ENCODE assay signal across 8 cellular contexts in the genomic region with DNA sequence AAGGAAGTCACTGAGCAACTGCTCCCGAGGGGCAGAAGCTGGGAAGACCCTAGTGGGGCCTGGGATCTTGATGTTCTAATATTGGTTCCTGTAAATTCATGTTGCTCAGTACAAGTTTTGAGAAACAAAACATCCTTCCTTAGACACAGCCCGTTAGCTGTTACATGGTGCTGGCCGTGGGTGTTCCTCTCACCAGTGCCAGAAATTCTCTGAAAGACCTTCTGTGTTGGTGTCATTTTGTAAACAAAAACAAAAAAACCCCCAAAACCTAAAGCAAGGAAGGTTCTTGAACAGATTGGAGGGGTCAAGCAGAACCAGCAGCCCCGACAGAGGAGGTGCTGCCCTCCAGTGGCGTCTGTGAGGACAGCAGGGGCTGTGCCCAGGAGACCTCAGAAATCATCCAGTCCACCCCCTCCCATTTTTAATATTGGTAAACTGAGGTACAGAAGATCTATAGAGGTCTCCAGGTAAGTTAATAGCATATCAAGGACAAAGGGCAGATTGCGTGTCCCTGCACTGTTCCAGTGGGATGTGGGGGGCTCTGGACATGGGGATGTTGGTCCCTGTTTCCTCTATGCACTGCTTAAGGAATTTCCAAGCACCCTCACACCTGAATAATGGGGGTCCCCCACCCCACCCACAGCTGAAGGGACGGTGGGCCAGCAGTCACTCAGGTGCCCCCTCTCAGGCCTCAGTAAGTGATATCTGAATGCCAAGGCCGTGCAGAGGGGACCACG. TPM values are rescaled to one million over a fixed set of nuclear protein-coding genes. Genes with fewer than 3 reads are reported as not detected.
A peak's percentile ranks its signal among the peaks of the same experiment; 100 is the strongest.
DNase-seq lines count a peak whose midpoint lies in the region; ATAC-seq, FAIRE-seq and TF ChIP-seq lines count a peak whose summit lies in the region.

No MANE protein-coding gene starts in this region.

- DNase-seq in D721Med (ENCODE audit: insufficient read length, low spot score), result peak; percentile 36
- peak; percentile 32 for DNase-seq in IMR-90
- DNase-seq in breast epithelium (ENCODE audit: low spot score in 2 of 2), result peak in 1 of 2 donors; percentile 44
- DNase-seq in kidney glomerular epithelial cell (lab: John Stamatoyannopoulos, UW), result peak; percentile 24
- DNase-seq in stimulated activated CD4-positive, alpha-beta T cell treated with anti-CD3 and anti-CD28 coated beads, Interleukin-2, amount 100 ng/mL, for 48 hours, result peak; percentile 72 to 74
- no peak for DNase-seq in mesenteric fat pad (ENCODE audit: low spot score)

- peak overlapping the region; percentile 51; the same call in 1 of the 3 replicates for H2BK15ac ChIP-seq in IMR-90 (ENCODE audit: low read depth, low read length)

- peak overlapping the region; percentile 68; the same call in 1 of the 2 replicates for H2BK120ac ChIP-seq in IMR-90 (ENCODE audit: low read depth, low read length)

- ATAC-seq in IMR-90 (ENCODE audit: low read depth) (peak; percentile 85), GM18867 (IDR thresholded peaks at IDR 0.05; ENCODE audit: unreplicated experiment) (no peak)

- TF ChIP-seq POLR2A in IMR-90 (IDR thresholded peaks at IDR 0.05; ENCODE audit: low read depth, low read length), result no peak
- no peak for TF ChIP-seq POLR2A in breast epithelium (IDR thresholded peaks at IDR 0.05)

- H3K36me3 ChIP-seq in IMR-90 (ENCODE audit: control insufficient read depth, insufficient read depth, low read length), result no peaks in the 10 kb centered on the region
- H3K36me3 ChIP-seq in breast epithelium, result no peaks in the 10 kb centered on the region

- peak; percentile 81 for TF ChIP-seq CTCF in D721Med (IDR thresholded peaks at IDR 0.05; ENCODE audit: insufficient read depth, missing control alignments)
- TF ChIP-seq CTCF in IMR-90 (conservative IDR thresholded peaks at IDR 0.05; ENCODE audit: low read depth, low read length), result peak; percentile 86
- peak; percentile 89 for TF ChIP-seq CTCF in WI38 (IDR thresholded peaks at IDR 0.05; ENCODE audit: low read depth, low read length)
- TF ChIP-seq CTCF in breast epithelium (IDR thresholded peaks at IDR 0.05), result peak; percentile 70 to 91 (median 74)

- no peak overlapping the region for H3K4me2 ChIP-seq in IMR-90 (ENCODE audit: low read depth, low read length)

- peak overlapping the region; percentile 71; the same call in 1 of the 2 replicates for H3K4ac ChIP-seq in IMR-90 (ENCODE audit: low read depth, low read length)

- no peak overlapping the region for H3K56ac ChIP-seq in IMR-90 (ENCODE audit: extremely low read depth, insufficient read depth, low read length)

- in situ Hi-C loops in IMR-90 (cut with MboI; ENCODE audit: low sequenced_read_pairs), result loop anchor here (5.0 kb wide), 1 partner anchor 71 kb away; no protein-coding TSS in a partner anchor

- peak overlapping the region; percentile 76; the same call in 1 of the 2 replicates for H4K91ac ChIP-seq in IMR-90 (ENCODE audit: insufficient read depth, low read depth, low read length)

- dilution Hi-C loops in IMR-90 (cut with HindIII; ENCODE audit: low sequenced_read_pairs, unreplicated experiment), result no loop called here

- H3K9me3 ChIP-seq in IMR-90 (ENCODE audit: control insufficient read depth, insufficient read depth, low read length), result no peaks in the 10 kb centered on the region
- no peaks in the 10 kb centered on the region for H3K9me3 ChIP-seq in breast epithelium

- peak overlapping the region; percentile 77 for H2AK5ac ChIP-seq in IMR-90 (ENCODE audit: low read depth, low read length)

- peaks cover 1% of the 10 kb centered on the region; the same call in 1 of the 2 replicates for H3K27me3 ChIP-seq in IMR-90 (ENCODE audit: control insufficient read depth, insufficient read depth, low read length)
- H3K27me3 ChIP-seq in breast epithelium, result no peaks in the 10 kb centered on the region

- CTCF ChIA-PET in IMR-90 (lab: Yijun Ruan, JAX), result interaction anchor here (0.5 to 1.1 kb wide), 9 partner anchors 17 to 324 kb away, joined by 3 to 9 read pairs (median 3); a partner anchor contains a TSS

- no peaks in the 10 kb centered on the region for H4K20me1 ChIP-seq in IMR-90 (ENCODE audit: insufficient read depth, low read length)

- WGBS in IMR-90 (ENCODE audit: extremely low coverage in 2 of 2, insufficient read length in 1 of 2), 2 experiments, result 0% methylated on average over 1 of the region's 9 CpGs; no CpG with 5 or more reads in 1 of the 2 experiments

- H3K4me1 ChIP-seq in IMR-90 (ENCODE audit: control insufficient read depth, insufficient read depth, low read length) (no peaks in the 10 kb centered on the region; the same call in none of the 2 replicates), breast epithelium (no peaks in the 10 kb centered on the region)

- 0 out of 2 replicates have a peak, but pooled peaks cover 5% of the 10 kb centered on the region for H3K9me1 ChIP-seq in IMR-90 (ENCODE audit: insufficient read depth, low read length)

- peak overlapping the region; percentile 23 for H2AK9ac ChIP-seq in IMR-90 (replicated peaks; ENCODE audit: low read depth, low read length, poor library complexity)

- H3K23ac ChIP-seq in IMR-90 (ENCODE audit: low read depth, low read length), result no peak overlapping the region; the same call in 1 of the 2 replicates

- TF ChIP-seq RAD21 in IMR-90 (IDR thresholded peaks at IDR 0.05; ENCODE audit: low read length), result peak; percentile 75

- H3K14ac ChIP-seq in IMR-90 (replicated peaks; ENCODE audit: low read depth, low read length), result peak overlapping the region; percentile 64; the same call in 1 of the 2 replicates

- BruUV-seq in IMR-90 (replicated peaks; lab: Mats Ljungman, UMichigan), result no TSS peak

- H3K79me1 ChIP-seq in IMR-90 (ENCODE audit: low read depth in 1 of 2, low read length in 2 of 2), result no peaks in the 10 kb centered on the region

- H4K8ac ChIP-seq in IMR-90 (ENCODE audit: low read depth in 2 of 2, low read length in 2 of 2), result peak overlapping the region in 1 of 2 experiments; percentile 83; a peak in 2 of 4 replicates

- H3K27ac ChIP-seq in IMR-90 (ENCODE audit: insufficient read depth, low read length), result no peak overlapping the region
- peak overlapping the region; percentile 22 to 45 for H3K27ac ChIP-seq in breast epithelium

- 0 out of 2 replicates have a peak overlapping the region, but pooled peaks have one; percentile 56 for H4K5ac ChIP-seq in IMR-90 (ENCODE audit: low read depth, low read length)

- H2BK20ac ChIP-seq in IMR-90 (ENCODE audit: low read depth, low read length), result 0 out of 2 replicates have a peak overlapping the region, but pooled peaks have one; percentile 76

- H2AFZ ChIP-seq in IMR-90 (replicated peaks; ENCODE audit: low read length, poor library complexity), result peak overlapping the region; percentile 85

- no peak for FAIRE-seq in D721Med (lab: Jason Lieb, UNC)

- intact Hi-C loops in IMR-90 (cut with micrococcal nuclease) (loop anchor here (1.0 to 5.0 kb wide), 4 partner anchors 70 to 129 kb away; no protein-coding TSS in a partner anchor), breast epithelium (cut with DNase I; ENCODE audit: low total_unique reads) (loop anchor here (5.0 kb wide), 1 partner anchor 981 kb away; no protein-coding TSS in a partner anchor)

- POLR2A ChIA-PET in IMR-90 (lab: Charles Lee; ENCODE audit: unreplicated experiment), result no interaction called here

- H3K9ac ChIP-seq in IMR-90 (ENCODE audit: low read depth, low read length), result no peak overlapping the region

- no peak overlapping the region for H3K18ac ChIP-seq in IMR-90 (ENCODE audit: low read depth, low read length)

- no peak overlapping the region for H2BK5ac ChIP-seq in IMR-90 (ENCODE audit: low read depth, low read length, poor library complexity, severe bottlenecking)

- H3K4me3 ChIP-seq in IMR-90 (ENCODE audit: insufficient read depth, low read depth, low read length) (no peak overlapping the region), WI38 (ENCODE audit: low read depth, low read length) (no peak overlapping the region), breast epithelium (no peak overlapping the region)

TF ChIP-seq in IMR-90, 13 proteins besides CTCF, POLR2A, EP300 and RAD21:
- TF ChIP-seq MXI1 (IDR thresholded peaks at IDR 0.05; ENCODE audit: borderline replicate concordance, low read depth, low read length) (no peak), CEBPB (IDR thresholded peaks at IDR 0.05; ENCODE audit: low read depth, low read length) (no peak), RFX5 (IDR thresholded peaks at IDR 0.05; ENCODE audit: low read depth, low read length) (no peak), MAZ (IDR thresholded peaks at IDR 0.05; ENCODE audit: borderline replicate concordance, low read depth, low read length) (no peak), SMC3 (IDR thresholded peaks at IDR 0.05; ENCODE audit: low read depth, low read length) (peak; percentile 85), NFE2L2 (IDR thresholded peaks at IDR 0.05; ENCODE audit: low read depth, low read length) (no peak), BHLHE40 (IDR thresholded peaks at IDR 0.05; ENCODE audit: low read depth, low read length) (no peak)
- TF ChIP-seq, protein P1, sequence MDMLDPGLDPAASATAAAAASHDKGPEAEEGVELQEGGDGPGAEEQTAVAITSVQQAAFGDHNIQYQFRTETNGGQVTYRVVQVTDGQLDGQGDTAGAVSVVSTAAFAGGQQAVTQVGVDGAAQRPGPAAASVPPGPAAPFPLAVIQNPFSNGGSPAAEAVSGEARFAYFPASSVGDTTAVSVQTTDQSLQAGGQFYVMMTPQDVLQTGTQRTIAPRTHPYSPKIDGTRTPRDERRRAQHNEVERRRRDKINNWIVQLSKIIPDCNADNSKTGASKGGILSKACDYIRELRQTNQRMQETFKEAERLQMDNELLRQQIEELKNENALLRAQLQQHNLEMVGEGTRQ (IDR thresholded peaks at IDR 0.05; ENCODE audit: low read depth, low read length), result no peak
- TF ChIP-seq, protein P2, sequence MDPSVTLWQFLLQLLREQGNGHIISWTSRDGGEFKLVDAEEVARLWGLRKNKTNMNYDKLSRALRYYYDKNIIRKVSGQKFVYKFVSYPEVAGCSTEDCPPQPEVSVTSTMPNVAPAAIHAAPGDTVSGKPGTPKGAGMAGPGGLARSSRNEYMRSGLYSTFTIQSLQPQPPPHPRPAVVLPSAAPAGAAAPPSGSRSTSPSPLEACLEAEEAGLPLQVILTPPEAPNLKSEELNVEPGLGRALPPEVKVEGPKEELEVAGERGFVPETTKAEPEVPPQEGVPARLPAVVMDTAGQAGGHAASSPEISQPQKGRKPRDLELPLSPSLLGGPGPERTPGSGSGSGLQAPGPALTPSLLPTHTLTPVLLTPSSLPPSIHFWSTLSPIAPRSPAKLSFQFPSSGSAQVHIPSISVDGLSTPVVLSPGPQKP (IDR thresholded peaks at IDR 0.05; ENCODE audit: borderline replicate concordance, low read depth, low read length), result no peak

RNA-seq across cellular contexts. Expression of a gene that starts 38.2 kb away (rescaled TPM):
- not detected in 2 replicates for total RNA-seq in IMR-90 (2012; rRNA removed)
- polyA plus RNA-seq in IMR-90 (2012; rRNA removed), result not detected in 2 replicates
- not detected in 2 replicates for polyA plus RNA-seq in IMR-90 (2012; cell fraction: cytosol; rRNA removed)
- not detected in 2 replicates for polyA plus RNA-seq in IMR-90 (2012; cell fraction: nucleus; rRNA removed; ENCODE audit: low replicate concordance)
- not detected for total RNA-seq in breast epithelium
- total RNA-seq in mesenteric fat pad, result not detected

RNA-seq across cellular contexts. Expression of a gene that starts 42.4 kb away (rescaled TPM):
- not detected in 2 replicates for total RNA-seq in IMR-90 (2012; rRNA removed)
- not detected in 2 replicates for polyA plus RNA-seq in IMR-90 (2012; rRNA removed)
- polyA plus RNA-seq in IMR-90 (2012; cell fraction: cytosol; rRNA removed), result not detected in 2 replicates
- not detected in 2 replicates for polyA plus RNA-seq in IMR-90 (2012; cell fraction: nucleus; rRNA removed; ENCODE audit: low replicate concordance)
- total RNA-seq in breast epithelium, result not detected
- total RNA-seq in mesenteric fat pad, result not detected
